Comparison of ENCODE assay signal across 13 cellular contexts in the genomic region with DNA sequence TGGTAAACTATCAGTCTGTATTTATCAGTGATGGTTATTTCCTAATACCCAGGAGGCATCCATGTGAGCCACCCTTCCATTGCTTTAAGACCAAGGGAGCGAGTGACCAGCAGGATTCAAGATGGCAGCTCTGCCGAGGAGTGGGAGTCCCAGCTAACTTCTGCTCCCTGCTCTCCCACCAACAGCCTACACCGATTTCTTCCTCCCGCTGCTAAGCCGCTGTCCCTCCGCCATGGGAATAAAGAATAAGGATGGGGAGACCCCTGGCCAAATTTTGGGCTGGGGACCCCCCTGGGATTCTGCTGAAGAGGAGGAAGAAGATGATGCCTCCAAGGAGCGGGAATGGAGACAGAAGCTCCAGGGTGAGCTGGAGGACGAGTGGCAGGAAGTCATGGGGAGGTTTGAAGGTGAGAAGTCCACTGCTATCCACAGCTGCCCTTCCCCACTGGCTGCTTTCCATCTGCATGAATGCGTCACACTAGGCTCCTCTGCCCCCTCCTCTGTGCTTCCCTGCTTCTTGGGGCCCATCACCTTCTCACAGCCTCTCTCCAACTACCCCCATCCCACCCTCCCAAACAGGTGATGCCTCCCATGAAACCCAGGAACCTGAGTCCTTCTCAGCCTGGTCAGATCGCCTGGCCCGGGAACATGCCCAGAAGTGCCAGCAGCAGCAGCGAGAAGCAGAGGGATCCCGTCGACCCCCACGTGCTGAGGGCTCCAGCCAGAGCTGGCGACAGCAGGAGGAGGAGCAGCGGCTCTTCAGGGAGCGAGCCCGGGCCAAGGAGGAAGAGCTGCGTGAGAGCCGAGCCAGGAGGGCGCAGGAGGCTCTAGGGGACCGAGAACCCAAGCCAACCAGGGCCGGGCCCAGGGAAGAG. TPM values are rescaled to one million over a fixed set of nuclear protein-coding genes. Genes with fewer than 3 reads are reported as not detected.
DNase-seq lines count a peak whose midpoint lies in the region; FAIRE-seq and TF ChIP-seq lines count a peak whose summit lies in the region.
"Had no signal": no experiment of that assay in that cellular context is flagged by ENCODE, and none has a peak within 500 bp of the region (broad histone marks: within the 10 kb centered on the region; RNA-seq: fewer than 3 reads in every experiment).

No MANE protein-coding gene starts in this region.

- H3K27me3 Mint-ChIP-seq in activated naive CD4-positive, alpha-beta T cell treated with anti-CD3 and anti-CD28 coated beads, Interleukin-2, amount 50 U/mL, for 24 hours, result no peaks in the 10 kb centered on the region

- H3K4me3 Mint-ChIP-seq in activated naive CD4-positive, alpha-beta T cell treated with anti-CD3 and anti-CD28 coated beads, Interleukin-2, amount 50 U/mL, for 24 hours, result peak overlapping the region; percentile 33
- H3K4me3 Mint-ChIP-seq: GM23338, nephron had no signal

- peaks cover 17% of the 10 kb centered on the region; the same call in 1 of the 2 replicates for H3K79me2 ChIP-seq in SU-DHL-6 (ENCODE audit: insufficient read depth, low read length)

- no peak overlapping the region for H2AFZ ChIP-seq in SU-DHL-6 (ENCODE audit: low read depth, low read length, severe bottlenecking)
- H2AFZ ChIP-seq: GM23338 had no signal

- intact Hi-C loops in stomach (cut with DNase I; ENCODE audit: low total_unique reads), result no loop called here
- intact Hi-C loops in testis (cut with DNase I; ENCODE audit: low total_unique reads), result no loop called here

- H3K4me1 ChIP-seq in right atrium auricular region (peaks cover 0 to 39% of the 10 kb centered on the region in 2 donors), stomach (peaks cover 4 to 64% (median 28%) of the 10 kb centered on the region in 4 donors), testis (no peaks in the 10 kb centered on the region)

- peak overlapping the region; percentile 77 for H3K4me2 ChIP-seq in SU-DHL-6 (ENCODE audit: low read depth, low read length, poor library complexity, severe bottlenecking)
- H3K4me2 ChIP-seq: GM23338 had no signal

- no peaks in the 10 kb centered on the region for H3K9me3 Mint-ChIP-seq in activated naive CD4-positive, alpha-beta T cell treated with anti-CD3 and anti-CD28 coated beads, Interleukin-2, amount 50 U/mL, for 24 hours
- H3K9me3 Mint-ChIP-seq: GM23338, nephron had no signal

- TF ChIP-seq POLR2A in stomach (IDR thresholded peaks at IDR 0.05), result no peak
- TF ChIP-seq POLR2A in testis (IDR thresholded peaks at IDR 0.05), result no peak

- H3K9me3 ChIP-seq in SU-DHL-6 (ENCODE audit: insufficient read depth, low read length), result no peaks in the 10 kb centered on the region
- H3K9me3 ChIP-seq in right atrium auricular region, result no peaks in the 10 kb centered on the region
- H3K9me3 ChIP-seq in stomach, result no peaks in the 10 kb centered on the region
- no peaks in the 10 kb centered on the region for H3K9me3 ChIP-seq in testis

- peaks cover 66% of the 10 kb centered on the region for H3K4me1 Mint-ChIP-seq in activated naive CD4-positive, alpha-beta T cell treated with anti-CD3 and anti-CD28 coated beads, Interleukin-2, amount 50 U/mL, for 24 hours
- H3K4me1 Mint-ChIP-seq: nephron had no signal

- TF ChIP-seq CTCF in SU-DHL-6 (IDR thresholded peaks at IDR 0.05; ENCODE audit: insufficient read depth, low read length, poor library complexity, severe bottlenecking) (no peak), right atrium auricular region (IDR thresholded peaks at IDR 0.05) (no peak), stomach (IDR thresholded peaks at IDR 0.05) (no peak), testis (IDR thresholded peaks at IDR 0.05) (no peak)

- peak overlapping the region; percentile 69 for H3K9ac ChIP-seq in SU-DHL-6 (ENCODE audit: low read length)

- peak overlapping the region; percentile 94 for H3K27ac Mint-ChIP-seq in activated naive CD4-positive, alpha-beta T cell treated with anti-CD3 and anti-CD28 coated beads, Interleukin-2, amount 50 U/mL, for 24 hours
- H3K27ac Mint-ChIP-seq: nephron had no signal

- 73 to 83% (median 81%) methylated on average over 24 of the region's 24 CpGs for WGBS in stomach, 5 donors
- WGBS in testis, 2 donors, result 76 to 83% methylated on average over 21 to 24 of the region's 24 CpGs

- peaks cover 77% of the 10 kb centered on the region for H3F3A ChIP-seq in SU-DHL-6 (ENCODE audit: insufficient read depth)

- H3K36me3 ChIP-seq in SU-DHL-6 (ENCODE audit: low read length) (no peaks in the 10 kb centered on the region), right atrium auricular region (peaks cover 41% of the 10 kb centered on the region), stomach (peaks cover 24 to 71% (median 65%) of the 10 kb centered on the region in 4 donors), testis (ENCODE audit: low read depth, missing control alignments) (no peaks in the 10 kb centered on the region)

- no peak for TF ChIP-seq EP300 in stomach (IDR thresholded peaks at IDR 0.05)

- H3K4me3 ChIP-seq in SU-DHL-6 (ENCODE audit: insufficient read depth, low read length, poor library complexity, severe bottlenecking), result no peak overlapping the region
- H3K4me3 ChIP-seq in right atrium auricular region, result no peak overlapping the region
- no peak overlapping the region for H3K4me3 ChIP-seq in stomach
- no peak overlapping the region for H3K4me3 ChIP-seq in testis
- H3K4me3 ChIP-seq: GM23338 had no signal

- no peaks in the 10 kb centered on the region for H4K20me1 ChIP-seq in SU-DHL-6 (ENCODE audit: low read depth, low read length)

- no peak for FAIRE-seq in RCC 7860 (lab: Jason Lieb, UNC)

- H3K27ac ChIP-seq in SU-DHL-6 (ENCODE audit: low read depth, low read length), result peak overlapping the region; percentile 94
- peak overlapping the region; percentile 19 to 53 for H3K27ac ChIP-seq in right atrium auricular region
- peak overlapping the region in 4 of 5 donors; percentile 54 to 82 (median 70) for H3K27ac ChIP-seq in stomach
- no peak overlapping the region for H3K27ac ChIP-seq in testis

- DNase-seq in activated naive CD4-positive, alpha-beta T cell treated with anti-CD3 and anti-CD28 coated beads, Interleukin-2, amount 50 U/mL, for 16 hours, result no peak
- DNase-seq in right atrium auricular region (ENCODE audit: low spot score), result no peak
- no peak for DNase-seq in stomach
- DNase-seq in testis, result no peak
- DNase-seq in RCC 7860 (ENCODE audit: low spot score), result no peak
- DNase-seq in NOMO-1 treated with dmso at 0.1 percent for 144 hours (lab: John Stamatoyannopoulos, UW; ENCODE audit: unreplicated experiment), result no peak
- DNase-seq: aorta, IMR-90, SHP77 had no signal

- H3K9me2 ChIP-seq in SU-DHL-6 (replicated peaks; ENCODE audit: insufficient read depth, low read length), result no peaks in the 10 kb centered on the region

- no peaks in the 10 kb centered on the region for H3K27me3 ChIP-seq in SU-DHL-6 (ENCODE audit: low read length)
- no peaks in the 10 kb centered on the region for H3K27me3 ChIP-seq in right atrium auricular region
- no peaks in the 10 kb centered on the region for H3K27me3 ChIP-seq in stomach
- no peaks in the 10 kb centered on the region for H3K27me3 ChIP-seq in testis

- H3K36me3 Mint-ChIP-seq in activated naive CD4-positive, alpha-beta T cell treated with anti-CD3 and anti-CD28 coated beads, Interleukin-2, amount 50 U/mL, for 24 hours, result peaks cover 18% of the 10 kb centered on the region

RNA-seq across cellular contexts. Expression of a gene that starts 10.3 kb away (rescaled TPM):
- 10 to 100 TPM; 12.9 to 18.4 TPM for total RNA-seq in right atrium auricular region
- 10 to 100 TPM in 4 of 5 donors, under 1 TPM in 1; 0.45 to 51.9 (median 13.6) TPM for total RNA-seq in stomach
- polyA plus RNA-seq in stomach, result 10 to 100 TPM; 23.9 to 45.1 (median 29.9) TPM
- 10 to 100 TPM; 51.2 to 55.3 TPM for total RNA-seq in testis
- 25.9 TPM for polyA plus RNA-seq in testis (ENCODE audit: insufficient read depth, low read depth, low replicate concordance)

RNA-seq across cellular contexts. Expression of a gene that starts 11.3 kb away (rescaled TPM):
- total RNA-seq in right atrium auricular region (1 to 10 TPM; 1.2 to 6.0 TPM), stomach (1 to 10 TPM in 2 of 5 donors, under 1 TPM in 1, not detected in 2; 0.87 to 4.6 (median 2.3) TPM), testis (1 to 10 TPM; 3.3 to 6.9 TPM)
- polyA plus RNA-seq in stomach (1 to 10 TPM in 2 of 3 donors, under 1 TPM in 1; 0.98 to 3.7 (median 1.2) TPM), testis (ENCODE audit: insufficient read depth, low read depth, low replicate concordance) (4.7 TPM)

RNA-seq across cellular contexts. Expression of a gene that starts 14.4 kb away (rescaled TPM):
- total RNA-seq in right atrium auricular region (not detected), stomach (not detected), testis (1 to 10 TPM; 1.3 to 2.6 TPM)
- polyA plus RNA-seq in stomach (under 1 TPM in 1 of 3 donors, not detected in 2; 0.18 TPM), testis (ENCODE audit: insufficient read depth, low read depth, low replicate concordance) (2.0 TPM)
- total RNA-seq: aorta, GM23338, IMR-90 had no signal
- polyA plus RNA-seq: GM23338, IMR-90 had no signal

RNA-seq across cellular contexts. Expression of a gene that starts 15.9 kb away (rescaled TPM):
- total RNA-seq in right atrium auricular region (100 to 1,000 TPM; 119 to 143 TPM), stomach (100 to 1,000 TPM; 198 to 445 (median 248) TPM), testis (100 to 1,000 TPM; 312 to 360 TPM)
- polyA plus RNA-seq in stomach (100 to 1,000 TPM; 255 to 383 (median 255) TPM), testis (ENCODE audit: insufficient read depth, low read depth, low replicate concordance) (250 TPM)

RNA-seq across cellular contexts. Expression of a gene that starts 17.7 kb away (rescaled TPM):
- under 1 TPM in 1 of 2 donors, not detected in 1; 0.51 TPM for total RNA-seq in right atrium auricular region
- total RNA-seq in stomach, result under 1 TPM in 1 of 5 donors, not detected in 4; 0.58 TPM
- polyA plus RNA-seq in stomach, result under 1 TPM in 2 of 3 donors, not detected in 1; 0.28 to 0.31 TPM
- under 1 TPM; 0.24 to 0.31 TPM for total RNA-seq in testis
- polyA plus RNA-seq in testis (ENCODE audit: insufficient read depth, low read depth, low replicate concordance), result 1.1 TPM
- total RNA-seq: GM23338, IMR-90 had no signal
- polyA plus RNA-seq: IMR-90 had no signal

Comparison
In these comparisons a context has a peak if more than half of its experiments do, and no peak if none do; other contexts are left out.
1. H3K27ac ChIP-seq: peak in SU-DHL-6 (single experiment), right atrium auricular region (2 of 2) and stomach (4 of 5); none in testis (0 of 2).